ENCODE assay signal across 20 cellular contexts in the genomic region with DNA sequence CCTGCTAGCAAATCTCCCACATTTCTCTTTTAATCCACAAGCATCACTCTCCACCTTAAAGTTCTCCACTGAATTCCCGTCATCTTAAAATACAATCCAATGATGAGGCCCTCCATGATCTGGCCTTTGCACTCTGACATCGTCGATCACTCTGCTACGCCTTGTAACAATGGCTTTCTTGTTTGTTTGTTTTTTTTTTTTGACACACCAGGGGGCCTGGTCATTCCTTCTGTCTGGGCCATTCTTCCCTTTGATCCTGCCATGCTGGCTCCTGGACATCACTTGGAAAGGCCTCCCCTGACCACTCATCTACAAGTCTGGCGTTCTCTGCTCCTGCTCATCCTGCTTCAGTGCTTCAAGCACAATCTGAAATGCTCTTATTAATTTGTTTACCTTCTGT.
"Had no signal": no experiment of that assay in that cellular context is flagged by ENCODE, and none has a peak within 500 bp of the region (broad histone marks: within the 10 kb centered on the region; RNA-seq: fewer than 3 reads in every experiment).

No MANE protein-coding gene starts in this region.

- DNase-seq: activated CD4-positive, alpha-beta T cell treated with anti-CD3 and anti-CD28 coated beads, Interleukin-2, amount 10 ng/mL, durations not matched to agents 7 days and 5 days; activated CD4-positive, CD25-positive, alpha-beta regulatory T cell treated with anti-CD3 and anti-CD28 coated beads, Interleukin-2, amount 50 U/mL, for 72 hours; activated CD8-positive, alpha-beta T cell treated with anti-CD3 and anti-CD28 coated beads, Interleukin-2, amount 10 ng/mL, durations not matched to agents 7 days and 5 days; activated T-cell treated with anti-CD3 and anti-CD28 coated beads, Interleukin-2, amount 50 U/mL, for 1 hour; aorta; colonic mucosa; head of caudate nucleus; left colon; lower lobe of right lung; midbrain; natural killer cell; retina; stimulated activated CD4-positive, alpha-beta T cell treated with anti-CD3 and anti-CD28 coated beads, Interleukin-2, amount 100 ng/mL, for 48 hours; stimulated activated CD8-positive, alpha-beta memory T cell treated with anti-CD3 and anti-CD28 coated beads, Interleukin-4, amount 100 ng/mL, for 48 hours; stimulated activated naive B cell treated with anti-CD40 and anti-IgM and Interleukin-4, amounts not matched to agents 10 μg/mL and 1 μg/mL and 100 μg/mL, for 72 hours; transverse colon; uterus had no signal

- H3K36me3 ChIP-seq: colonic mucosa, esophagus muscularis mucosa, gastroesophageal sphincter, lower lobe of right lung, transverse colon, uterus had no signal

- ATAC-seq: activated CD8-positive, alpha-beta T cell treated with anti-CD3 and anti-CD28 coated beads, Interleukin-2, amount 10 ng/mL, durations not matched to agents 7 days and 5 days; activated naive CD4-positive, alpha-beta T cell treated with anti-CD3 and anti-CD28 coated beads, Interleukin-2, amount 50 U/mL, for 72 hours; gastroesophageal sphincter; left colon; natural killer cell; stimulated activated naive B cell treated with anti-CD40 and anti-IgM and Interleukin-4, amounts not matched to agents 10 μg/mL and 1 μg/mL and 100 μg/mL, for 72 hours had no signal

- H3K9me3 ChIP-seq: colonic mucosa, esophagus muscularis mucosa, gastroesophageal sphincter, lower lobe of right lung, transverse colon, uterus had no signal

- H3K4me1 ChIP-seq: colonic mucosa had no signal

- H3K4me3 ChIP-seq: colonic mucosa, esophagus muscularis mucosa, gastroesophageal sphincter, lower lobe of right lung, transverse colon, uterus had no signal

- H3K27ac ChIP-seq: colonic mucosa, gastroesophageal sphincter, lower lobe of right lung, transverse colon, uterus had no signal

- H3K27me3 ChIP-seq: colonic mucosa, esophagus muscularis mucosa, gastroesophageal sphincter, transverse colon, uterus had no signal
